ENCODE assay signal across 4 cellular contexts in the genomic region with DNA sequence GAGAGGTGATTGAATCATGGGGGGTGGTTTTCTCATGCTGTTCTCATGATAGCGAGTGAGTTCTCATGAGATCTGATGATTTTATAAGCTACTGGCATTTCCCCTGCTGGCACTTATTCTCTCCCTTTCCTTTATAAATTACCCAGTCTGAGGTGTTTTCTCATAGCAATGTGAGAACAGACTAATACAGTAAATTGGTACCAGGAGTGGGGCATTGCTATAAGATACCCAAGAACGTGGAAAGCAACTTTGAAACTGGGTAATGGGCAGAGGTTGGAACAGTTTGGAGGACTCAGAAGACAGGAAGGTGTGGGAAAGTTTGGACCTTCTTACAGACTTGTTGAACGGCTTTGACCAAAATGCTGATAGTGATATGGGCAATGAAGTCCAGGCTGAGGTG.
A peak's percentile ranks its signal among the peaks of the same experiment; 100 is the strongest.
DNase-seq lines count a peak whose midpoint lies in the region; ATAC-seq, FAIRE-seq and TF ChIP-seq lines count a peak whose summit lies in the region.
"Not testable (repeated sequence)": the region's sequence is repeated elsewhere in the genome, so short reads cannot be mapped to it uniquely, and the experiment has no call there.

No MANE protein-coding gene starts in this region.

- CTCF ChIA-PET in HEK293 (lab: Yijun Ruan, JAX), result interaction anchor here (0.6 kb wide), 1 partner anchor 172 kb away, joined by 3 read pairs; no protein-coding TSS in a partner anchor
- CTCF ChIA-PET in Panc1 (lab: Charles Lee); K562 (lab: Yijun Ruan, JAX; ENCODE audit: low intra/inter-chr PET ratio): not testable (repeated sequence)

- POLR2A ChIA-PET in HEK293 (lab: Yijun Ruan, JAX); Panc1 (lab: Charles Lee); K562 (lab: Yijun Ruan, JAX): not testable (repeated sequence)

- not testable (repeated sequence) for H3K9me3 ChIP-seq in HEK293 (ENCODE audit: control insufficient read depth, insufficient read depth, low read depth, low read length); Panc1 (ENCODE audit: control insufficient read depth, insufficient read depth, low read depth, low read length); K562 (replicated peaks; ENCODE audit: control insufficient read depth, insufficient read depth, low read depth, low read length)

- not testable (repeated sequence) for H3K79me2 ChIP-seq in K562 (ENCODE audit: control insufficient read depth, insufficient read depth, low read length)

- ATAC-seq in Panc1, K562: not testable (repeated sequence)

- intact Hi-C loops in Panc1 (cut with micrococcal nuclease; ENCODE audit: unreplicated experiment); K562 (cut with micrococcal nuclease): not testable (repeated sequence)

- not testable (repeated sequence) for H2AFZ ChIP-seq in K562 (ENCODE audit: low read depth, low read length)

- peak; percentile 9 for FAIRE-seq in HTR-8/SVneo (lab: Jason Lieb, UNC)
- not testable (repeated sequence) for FAIRE-seq in K562 (lab: Jason Lieb, UNC)

- not testable (repeated sequence) for TF ChIP-seq EP300 in K562 (IDR thresholded peaks at IDR 0.05; ENCODE audit: low read length)

- not testable (repeated sequence) for TF ChIP-seq POLR2A in K562 (conservative IDR thresholded peaks at IDR 0.05)

- not testable (repeated sequence) for H3K4me1 ChIP-seq in HEK293 (ENCODE audit: control insufficient read depth, insufficient read depth, low read length); Panc1 (ENCODE audit: control insufficient read depth, insufficient read depth, low read length); K562 (replicated peaks in 1 of 2; ENCODE audit: control insufficient read depth in 2 of 2, insufficient read depth in 2 of 2, low read length in 2 of 2)

- H3K4me2 ChIP-seq in K562 (ENCODE audit: insufficient read depth, low read length), result not testable (repeated sequence)

- H3K9ac ChIP-seq in K562 (ENCODE audit: insufficient read depth in 1 of 2, low read depth in 2 of 2, low read length in 2 of 2), result not testable (repeated sequence)

- not testable (repeated sequence) for H3K9me1 ChIP-seq in K562 (ENCODE audit: control insufficient read depth, insufficient read depth, low read length)

- not testable (repeated sequence) for DNase-seq in HTR-8/SVneo (ENCODE audit: insufficient read length, low spot score); Panc1 (ENCODE audit: low read depth, low spot score); K562 (ENCODE audit: extremely low read depth in 1 of 4, low spot score in 3 of 4)

- H3K36me3 ChIP-seq in HEK293 (ENCODE audit: control insufficient read depth in 2 of 2, insufficient read depth in 1 of 2, low read length in 2 of 2), result peaks cover 0 to 12% of the 10 kb centered on the region in 2 experiments; a peak in 1 of 3 replicates
- not testable (repeated sequence) for H3K36me3 ChIP-seq in Panc1 (ENCODE audit: control insufficient read depth, insufficient read depth, low read length); K562 (ENCODE audit: control insufficient read depth, insufficient read depth, low read length)

- in situ Hi-C loops in Panc1 (cut with HindIII; ENCODE audit: low pct_unique_long_range_greater_than_20kb, low sequenced_read_pairs); K562 (cut with MboI): not testable (repeated sequence)

- not testable (repeated sequence) for H3K27ac ChIP-seq in HEK293 (ENCODE audit: extremely low read depth, low read depth, low read length); Panc1 (ENCODE audit: low read length); K562 (ENCODE audit: extremely low read depth, low read depth, low read length)

- WGBS in K562 (ENCODE audit: insufficient coverage, low coverage, missing lambda C conversion rate), result 0% methylated on average over 3 of the region's 3 CpGs

- BruUV-seq in Panc1 (replicated peaks; lab: Mats Ljungman, UMichigan); K562 (replicated peaks; lab: Mats Ljungman, UMichigan): not testable (repeated sequence)

- H3K27me3 ChIP-seq in Panc1 (ENCODE audit: control insufficient read depth, insufficient read depth, low read length); K562 (ENCODE audit: control insufficient read depth in 2 of 2, insufficient read depth in 2 of 2, low read length in 2 of 2): not testable (repeated sequence)

- not testable (repeated sequence) for H3K4me3 ChIP-seq in HEK293 (ENCODE audit: low read depth, low read length); Panc1 (ENCODE audit: low read depth in 2 of 2, low read length in 2 of 2); K562

- TF ChIP-seq RAD21 in K562 (CRISPR knock-in tag; conservative IDR thresholded peaks at IDR 0.05 in 1 of 2, IDR thresholded peaks at IDR 0.05 in 1 of 2), result not testable (repeated sequence)

- not testable (repeated sequence) for TF ChIP-seq CTCF in HEK293 (tag by site-specific recombination; IDR thresholded peaks at IDR 0.05); K562 (IDR thresholded peaks at IDR 0.05 in 2 of 3, conservative IDR thresholded peaks at IDR 0.05 in 1 of 3; ENCODE audit: insufficient read depth in 2 of 3, low read depth in 1 of 3, low read length in 3 of 3)
- 0 out of 2 replicates have a peak, but pooled peaks have one; percentile 6 for TF ChIP-seq CTCF in Panc1 (IDR thresholded peaks at IDR 0.05)

- H4K20me1 ChIP-seq in K562 (replicated peaks; ENCODE audit: control insufficient read depth, insufficient read depth, low read length), result not testable (repeated sequence)

TF ChIP-seq in HEK293, 187 proteins besides CTCF, POLR2A, EP300 and RAD21:
- peak; percentile 73 for TF ChIP-seq ZNF707 (tag by site-specific recombination; IDR thresholded peaks at IDR 0.05)

TF ChIP-seq in K562, 482 proteins besides CTCF, POLR2A, EP300 and RAD21:
- TF ChIP-seq ZNF707 (CRISPR knock-in tag; conservative IDR thresholded peaks at IDR 0.05), result peak; percentile 57; the same call in 1 of the 2 replicates
